ENCODE assay signal across 8 cellular contexts in the genomic region with DNA sequence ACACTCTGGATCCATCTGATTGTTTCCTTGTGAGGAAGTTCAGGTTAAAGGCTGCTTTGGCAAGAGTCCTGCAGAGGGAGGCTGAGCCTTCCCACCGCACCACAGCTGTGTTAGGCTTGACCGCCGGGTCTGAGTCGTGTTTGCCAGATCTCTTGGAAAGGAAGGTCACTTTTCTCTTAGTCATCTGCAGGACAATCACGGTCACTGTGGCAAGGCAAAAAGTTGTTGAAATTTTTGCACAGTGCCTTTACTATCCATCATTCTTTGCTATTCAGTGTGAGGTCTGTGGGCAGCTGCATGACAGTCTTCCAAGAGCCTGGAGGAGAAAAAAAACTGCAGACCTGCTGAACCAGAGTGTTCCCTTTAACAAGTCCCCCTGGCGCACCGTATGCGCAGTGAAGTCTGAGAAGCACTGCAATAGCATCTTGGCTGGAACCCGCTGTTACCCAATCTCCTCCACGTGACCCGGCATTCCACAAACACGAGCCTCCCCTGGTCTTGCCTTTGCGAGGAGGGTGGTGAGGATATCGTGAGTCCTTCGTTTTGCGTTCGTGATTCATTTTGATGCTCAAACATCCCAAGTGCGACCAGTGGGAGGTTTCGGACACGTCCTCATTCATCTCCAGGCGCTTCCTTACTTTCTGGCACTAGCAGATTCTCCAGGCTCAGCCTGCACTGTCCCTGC. TPM values are rescaled to one million over a fixed set of nuclear protein-coding genes. Genes with fewer than 3 reads are reported as not detected.
A peak's percentile ranks its signal among the peaks of the same experiment; 100 is the strongest.
DNase-seq lines count a peak whose midpoint lies in the region; ATAC-seq and TF ChIP-seq lines count a peak whose summit lies in the region.

No MANE protein-coding gene starts in this region.

- POLR2A ChIA-PET in activated CD8-positive, alpha-beta T cell treated with anti-CD3 and anti-CD28 coated beads, Interleukin-2, amount 10 ng/mL, durations not matched to agents 7 days and 5 days (lab: Charles Lee) = interaction anchor here (1.3 to 1.9 kb wide), 3 partner anchors 9 to 211 kb away, joined by 3 to 6 read pairs (median 5); a partner anchor contains a TSS

- peaks cover 0 to 60% (median 53%) of the 10 kb centered on the region in 4 donors for H3K4me1 ChIP-seq in sigmoid colon
- peaks cover 46% of the 10 kb centered on the region for H3K4me1 ChIP-seq in neural progenitor cell

- CTCF ChIA-PET in activated CD8-positive, alpha-beta T cell treated with anti-CD3 and anti-CD28 coated beads, Interleukin-2, amount 10 ng/mL, durations not matched to agents 7 days and 5 days (lab: Charles Lee) = interaction anchor here (0.9 to 2.9 kb wide), 5 partner anchors 16 to 395 kb away, joined by 3 to 12 read pairs (median 5); no protein-coding TSS in a partner anchor

- H3K27ac ChIP-seq in sigmoid colon (peak overlapping the region; percentile 58 to 77 (median 66)), neural progenitor cell (no peak overlapping the region)

- no peaks in the 10 kb centered on the region for H4K20me1 ChIP-seq in neural progenitor cell (ENCODE audit: low read depth)

- H3K4me3 ChIP-seq in sigmoid colon = no peak overlapping the region
- no peak overlapping the region for H3K4me3 ChIP-seq in neural progenitor cell

- no peak for TF ChIP-seq POLR2A in sigmoid colon (IDR thresholded peaks at IDR 0.05)

- TF ChIP-seq EP300 in sigmoid colon (IDR thresholded peaks at IDR 0.05) = peak in 1 of 4 donors; percentile 54

- WGBS in sigmoid colon, 2 donors = 78 to 80% methylated on average over 21 of the region's 21 CpGs

- H3K36me3 ChIP-seq in sigmoid colon (no peaks in the 10 kb centered on the region), neural progenitor cell (no peaks in the 10 kb centered on the region)

- H3K79me2 ChIP-seq in neural progenitor cell (ENCODE audit: low read depth) = peaks cover 14% of the 10 kb centered on the region

- H3K9me3 ChIP-seq in sigmoid colon = no peaks in the 10 kb centered on the region
- H3K9me3 ChIP-seq in neural progenitor cell (ENCODE audit: low read depth) = no peaks in the 10 kb centered on the region

- no peak overlapping the region for H3K9ac ChIP-seq in neural progenitor cell

- H2AFZ ChIP-seq in neural progenitor cell (replicated peaks) = no peak overlapping the region

- no peaks in the 10 kb centered on the region for H3K27me3 Mint-ChIP-seq in activated CD8-positive, alpha-beta T cell treated with anti-CD3 and anti-CD28 coated beads, Interleukin-2, amount 10 ng/mL, durations not matched to agents 7 days and 5 days (ENCODE audit: low read depth)
- peaks cover 9% of the 10 kb centered on the region for H3K27me3 Mint-ChIP-seq in neural progenitor cell (ENCODE audit: insufficient read depth, low read depth)

- ATAC-seq in activated CD8-positive, alpha-beta T cell treated with anti-CD3 and anti-CD28 coated beads, Interleukin-2, amount 10 ng/mL, durations not matched to agents 7 days and 5 days = no peak
- ATAC-seq in left cardiac atrium = peak; percentile 58 to 64
- ATAC-seq in GM19455 (IDR thresholded peaks at IDR 0.05; ENCODE audit: unreplicated experiment) = no peak

- H3K9me3 Mint-ChIP-seq in activated CD8-positive, alpha-beta T cell treated with anti-CD3 and anti-CD28 coated beads, Interleukin-2, amount 10 ng/mL, durations not matched to agents 7 days and 5 days (ENCODE audit: insufficient read depth) = no peaks in the 10 kb centered on the region
- peaks cover 9% of the 10 kb centered on the region for H3K9me3 Mint-ChIP-seq in neural progenitor cell

- H3K27me3 ChIP-seq in sigmoid colon (no peaks in the 10 kb centered on the region), neural progenitor cell (no peaks in the 10 kb centered on the region)

- intact Hi-C loops in left cardiac atrium (cut with DNase I) (no loop called here), sigmoid colon (cut with DNase I) (no loop called here)

- H3K27ac Mint-ChIP-seq in activated CD8-positive, alpha-beta T cell treated with anti-CD3 and anti-CD28 coated beads, Interleukin-2, amount 10 ng/mL, durations not matched to agents 7 days and 5 days = peak overlapping the region; percentile 97
- H3K27ac Mint-ChIP-seq in neural progenitor cell = no peak overlapping the region

- H3K4me3 Mint-ChIP-seq in activated CD8-positive, alpha-beta T cell treated with anti-CD3 and anti-CD28 coated beads, Interleukin-2, amount 10 ng/mL, durations not matched to agents 7 days and 5 days = peak overlapping the region; percentile 17
- H3K4me3 Mint-ChIP-seq in neural progenitor cell = no peak overlapping the region

- DNase-seq in ELF-1 (ENCODE audit: low read depth, low spot score) (peak; percentile 67), left cardiac atrium (peak; percentile 79), sigmoid colon (peak; percentile 96), neural progenitor cell (ENCODE audit: low spot score) (no peak), retina (no peak), dedifferentiated amniotic fluid mesenchymal stem cell (ENCODE audit: extremely low spot score) (no peak)
- DNase-seq in activated CD8-positive, alpha-beta T cell treated with anti-CD3 and anti-CD28 coated beads, Interleukin-2, amount 10 ng/mL, durations not matched to agents 7 days and 5 days = no peak

- no peak for TF ChIP-seq CTCF in sigmoid colon (IDR thresholded peaks at IDR 0.05)
- TF ChIP-seq CTCF in neural progenitor cell (IDR thresholded peaks at IDR 0.05) = no peak

- H3K36me3 Mint-ChIP-seq in activated CD8-positive, alpha-beta T cell treated with anti-CD3 and anti-CD28 coated beads, Interleukin-2, amount 10 ng/mL, durations not matched to agents 7 days and 5 days (ENCODE audit: low read depth) = peaks cover 12% of the 10 kb centered on the region
- H3K36me3 Mint-ChIP-seq in neural progenitor cell = peaks cover 10% of the 10 kb centered on the region

- no peak overlapping the region for H3K4me2 ChIP-seq in neural progenitor cell

- peaks cover 71% of the 10 kb centered on the region for H3K4me1 Mint-ChIP-seq in activated CD8-positive, alpha-beta T cell treated with anti-CD3 and anti-CD28 coated beads, Interleukin-2, amount 10 ng/mL, durations not matched to agents 7 days and 5 days (ENCODE audit: low read depth)
- peaks cover 56% of the 10 kb centered on the region for H3K4me1 Mint-ChIP-seq in neural progenitor cell

- peaks cover 4% of the 10 kb centered on the region for H3F3A ChIP-seq in neural progenitor cell (ENCODE audit: low read depth)

RNA-seq across cellular contexts. Expression of a gene that starts 23.0 kb away (rescaled TPM):
- 100 to 1,000 TPM; 125 to 127 TPM for total RNA-seq in activated CD8-positive, alpha-beta T cell treated with anti-CD3 and anti-CD28 coated beads, Interleukin-2, amount 10 ng/mL, durations not matched to agents 7 days and 5 days
- 10 to 100 TPM; 16.2 to 23.6 TPM for total RNA-seq in left cardiac atrium
- total RNA-seq in sigmoid colon = 10 to 100 TPM; 36.1 to 57.9 (median 43.2) TPM
- polyA plus RNA-seq in sigmoid colon = 10 to 100 TPM; 20.3 to 52.9 (median 34.8) TPM
- 26.9 and 55.9 TPM in 2 replicates for total RNA-seq in neural progenitor cell (ENCODE audit: low replicate concordance)

Comparison
In these comparisons a context has a peak if more than half of its experiments do, and no peak if none do; other contexts are left out.
1. DNase-seq: peak in ELF-1 (single experiment), left cardiac atrium (single experiment) and sigmoid colon (single experiment); none in activated CD8-positive, alpha-beta T cell treated with anti-CD3 and anti-CD28 coated beads, Interleukin-2, amount 10 ng/mL, durations not matched to agents 7 days and 5 days (single experiment), neural progenitor cell (single experiment), retina (single experiment) and dedifferentiated amniotic fluid mesenchymal stem cell (single experiment).
2. ATAC-seq: peak in left cardiac atrium (2 of 2); none in activated CD8-positive, alpha-beta T cell treated with anti-CD3 and anti-CD28 coated beads, Interleukin-2, amount 10 ng/mL, durations not matched to agents 7 days and 5 days (single experiment) and GM19455 (single experiment).